ENCODE assay signal across 20 cellular contexts in genomic region chr9:88531920-88532319, GRCh38. TPM values are rescaled to one million over a fixed set of nuclear protein-coding genes. Genes with fewer than 3 reads are reported as not detected.
DNase-seq lines count a peak whose midpoint lies in the region; ATAC-seq and TF ChIP-seq lines count a peak whose summit lies in the region.
"Had no signal": no experiment of that assay in that cellular context is flagged by ENCODE, and none has a peak within 500 bp of the region (broad histone marks: within the 10 kb centered on the region; RNA-seq: fewer than 3 reads in every experiment).

No MANE protein-coding gene starts in this region.

- peaks cover 53% of the 10 kb centered on the region; the same call in 1 of the 2 replicates for H3K79me2 ChIP-seq in SK-N-SH (ENCODE audit: insufficient read depth)

- DNase-seq in SK-N-SH: no peak
- no peak for DNase-seq in chondrocyte (ENCODE audit: low spot score)
- peak; percentile 32 for DNase-seq in kidney tubule cell (ENCODE audit: low spot score)
- DNase-seq in activated naive CD8-positive, alpha-beta T cell treated with anti-CD3 and anti-CD28 coated beads for 36 hours: no peak
- no peak for DNase-seq in activated CD4-positive, alpha-beta T cell treated with anti-CD3 and anti-CD28 coated beads for 4 hours
- DNase-seq in activated T-cell treated with anti-CD3 and anti-CD28 coated beads, Interleukin-2, amount 50 U/mL, for 1 hour: no peak
- DNase-seq: 8988T; activated naive CD4-positive, alpha-beta T cell; cortex of kidney; DMS153; gastrocnemius medialis; NCI-H2171; PC-3 had no signal

- H3K4me3 Mint-ChIP-seq in chondrocyte (ENCODE audit: unreplicated experiment): peak overlapping the region; percentile 93
- no peak overlapping the region for H3K4me3 Mint-ChIP-seq in activated naive CD8-positive, alpha-beta T cell treated with anti-CD3 and anti-CD28 coated beads for 36 hours
- H3K4me3 Mint-ChIP-seq: activated CD8-positive, alpha-beta T cell treated with anti-CD3 and anti-CD28 coated beads, Interleukin-2, amount 10 ng/mL, durations not matched to agents 7 days and 5 days; T-helper 2 cell treated with Interferon-gamma antibody and Interleukin-4, amounts not matched to agents 5 μg/mL and 100 μg/mL, for 36 hours had no signal

- no peaks in the 10 kb centered on the region for H4K20me1 ChIP-seq in SK-N-SH (ENCODE audit: insufficient read depth)

- no peaks in the 10 kb centered on the region for H3K36me3 Mint-ChIP-seq in chondrocyte (ENCODE audit: low read depth)
- no peaks in the 10 kb centered on the region for H3K36me3 Mint-ChIP-seq in activated naive CD8-positive, alpha-beta T cell treated with anti-CD3 and anti-CD28 coated beads for 36 hours

- TF ChIP-seq EP300 in SK-N-SH (IDR thresholded peaks at IDR 0.05; ENCODE audit: borderline replicate concordance in 1 of 2, low read depth in 1 of 2, low read length in 1 of 2): no peak

- H3K9me3 Mint-ChIP-seq in chondrocyte (ENCODE audit: low read depth): no peaks in the 10 kb centered on the region
- H3K9me3 Mint-ChIP-seq in activated naive CD8-positive, alpha-beta T cell treated with anti-CD3 and anti-CD28 coated beads for 36 hours: peaks cover 1% of the 10 kb centered on the region
- H3K9me3 Mint-ChIP-seq: T-helper 2 cell treated with Interferon-gamma antibody and Interleukin-4, amounts not matched to agents 5 μg/mL and 100 μg/mL, for 36 hours had no signal

- no peaks in the 10 kb centered on the region for H3K36me3 ChIP-seq in SK-N-SH (replicated peaks in 1 of 2; ENCODE audit: control insufficient read depth in 1 of 2, insufficient read depth in 2 of 2, low read length in 1 of 2)
- H3K36me3 ChIP-seq: gastrocnemius medialis had no signal

- no peak overlapping the region for H2AFZ ChIP-seq in SK-N-SH (ENCODE audit: low read depth)

- CTCF ChIA-PET in SK-N-SH (lab: Yijun Ruan, JAX): interaction anchor here (0.6 to 1.2 kb wide), 4 partner anchors 11 to 32 kb away, joined by 3 read pairs; no protein-coding TSS in a partner anchor

- no peak for TF ChIP-seq CTCF in SK-N-SH (IDR thresholded peaks at IDR 0.05)
- TF ChIP-seq CTCF in chondrocyte (IDR thresholded peaks at IDR 0.05): no peak

- TF ChIP-seq RAD21 in SK-N-SH (IDR thresholded peaks at IDR 0.05; ENCODE audit: low read length): no peak

- no peaks in the 10 kb centered on the region for H3K27me3 Mint-ChIP-seq in chondrocyte (ENCODE audit: low read depth)
- peaks cover 60% of the 10 kb centered on the region for H3K27me3 Mint-ChIP-seq in activated naive CD8-positive, alpha-beta T cell treated with anti-CD3 and anti-CD28 coated beads for 36 hours

- peaks cover 11% of the 10 kb centered on the region for H3F3A ChIP-seq in SK-N-SH (replicated peaks; ENCODE audit: insufficient read depth)

- H3K9ac ChIP-seq in SK-N-SH: no peak overlapping the region

- POLR2A ChIA-PET in SK-N-SH (lab: Yijun Ruan, JAX): no interaction called here

- H3K27ac Mint-ChIP-seq in chondrocyte (ENCODE audit: unreplicated experiment): peak overlapping the region; percentile 86
- no peak overlapping the region for H3K27ac Mint-ChIP-seq in activated naive CD8-positive, alpha-beta T cell treated with anti-CD3 and anti-CD28 coated beads for 36 hours
- H3K27ac Mint-ChIP-seq: activated CD8-positive, alpha-beta T cell treated with anti-CD3 and anti-CD28 coated beads, Interleukin-2, amount 10 ng/mL, durations not matched to agents 7 days and 5 days; T-helper 2 cell treated with Interferon-gamma antibody and Interleukin-4, amounts not matched to agents 5 μg/mL and 100 μg/mL, for 36 hours had no signal

- no peak overlapping the region for H3K4me3 ChIP-seq in SK-N-SH (ENCODE audit: low read depth in 2 of 2, low read length in 1 of 2)
- H3K4me3 ChIP-seq: gastrocnemius medialis, GM12878 had no signal

- 86% methylated on average over 10 of the region's 10 CpGs for WGBS in SK-N-SH (ENCODE audit: low lambda C conversion rate)

- peak overlapping the region; percentile 98; the same call in 1 of the 2 replicates for H3K4me2 ChIP-seq in SK-N-SH

- no peaks in the 10 kb centered on the region for H3K9me2 ChIP-seq in SK-N-SH

- peaks cover 14 to 31% of the 10 kb centered on the region in 2 experiments; a peak in 3 of 4 replicates for H3K4me1 ChIP-seq in SK-N-SH (ENCODE audit: control insufficient read depth in 1 of 2, insufficient read depth in 2 of 2, low read depth in 1 of 2, low read length in 1 of 2)

- no peaks in the 10 kb centered on the region for H3K27me3 ChIP-seq in SK-N-SH (ENCODE audit: insufficient read depth)

- ATAC-seq in SK-N-SH treated with all-trans-retinoic acid at 6 μM for 48 hours (no peak), GM21447 (IDR thresholded peaks at IDR 0.05; ENCODE audit: unreplicated experiment) (no peak)
- ATAC-seq: activated CD8-positive, alpha-beta T cell treated with anti-CD3 and anti-CD28 coated beads, Interleukin-2, amount 10 ng/mL, durations not matched to agents 7 days and 5 days; gastrocnemius medialis; GM12878; PC-3 had no signal

- H3K9me3 ChIP-seq in SK-N-SH: no peaks in the 10 kb centered on the region
- H3K9me3 ChIP-seq: gastrocnemius medialis had no signal

- H3K27ac ChIP-seq in SK-N-SH (ENCODE audit: low read depth in 2 of 2, low read length in 1 of 2): no peak overlapping the region
- H3K27ac ChIP-seq: gastrocnemius medialis had no signal

- peaks cover 56% of the 10 kb centered on the region for H3K4me1 Mint-ChIP-seq in chondrocyte (ENCODE audit: low read depth)
- H3K4me1 Mint-ChIP-seq in activated naive CD8-positive, alpha-beta T cell treated with anti-CD3 and anti-CD28 coated beads for 36 hours: peaks cover 8% of the 10 kb centered on the region

TF ChIP-seq in SK-N-SH, 30 proteins besides CTCF, POLR2A, EP300 and RAD21:
- TF ChIP-seq ELF1 (IDR thresholded peaks at IDR 0.05) (no peak), USF1 (IDR thresholded peaks at IDR 0.05; ENCODE audit: borderline replicate concordance, low read depth) (no peak), GABPA (IDR thresholded peaks at IDR 0.05; ENCODE audit: low read depth) (no peak), IRF3 (IDR thresholded peaks at IDR 0.05; ENCODE audit: low read depth, low read length) (no peak)
TF ChIP-seq in SK-N-SH: peak in this region for 0.

TF ChIP-seq in SK-N-SH treated with all-trans-retinoic acid at 6 μM for 48 hours, 23 proteins besides CTCF, POLR2A, EP300 and RAD21:
- no peak for TF ChIP-seq ESRRG (CRISPR knock-in tag; IDR thresholded peaks at IDR 0.05)
- no peak for TF ChIP-seq ARNTL (CRISPR knock-in tag; IDR thresholded peaks at IDR 0.05; ENCODE audit: borderline replicate concordance, low read depth)
- TF ChIP-seq SNAI2 (CRISPR knock-in tag; IDR thresholded peaks at IDR 0.05): no peak
- no peak for TF ChIP-seq ZFP3 (CRISPR knock-in tag; IDR thresholded peaks at IDR 0.05)
- no peak for TF ChIP-seq BACH2 (CRISPR knock-in tag; IDR thresholded peaks at IDR 0.05; ENCODE audit: borderline replicate concordance)
- no peak for TF ChIP-seq ZNF565 (CRISPR knock-in tag; conservative IDR thresholded peaks at IDR 0.05; ENCODE audit: low read depth)
- TF ChIP-seq, protein P1, sequence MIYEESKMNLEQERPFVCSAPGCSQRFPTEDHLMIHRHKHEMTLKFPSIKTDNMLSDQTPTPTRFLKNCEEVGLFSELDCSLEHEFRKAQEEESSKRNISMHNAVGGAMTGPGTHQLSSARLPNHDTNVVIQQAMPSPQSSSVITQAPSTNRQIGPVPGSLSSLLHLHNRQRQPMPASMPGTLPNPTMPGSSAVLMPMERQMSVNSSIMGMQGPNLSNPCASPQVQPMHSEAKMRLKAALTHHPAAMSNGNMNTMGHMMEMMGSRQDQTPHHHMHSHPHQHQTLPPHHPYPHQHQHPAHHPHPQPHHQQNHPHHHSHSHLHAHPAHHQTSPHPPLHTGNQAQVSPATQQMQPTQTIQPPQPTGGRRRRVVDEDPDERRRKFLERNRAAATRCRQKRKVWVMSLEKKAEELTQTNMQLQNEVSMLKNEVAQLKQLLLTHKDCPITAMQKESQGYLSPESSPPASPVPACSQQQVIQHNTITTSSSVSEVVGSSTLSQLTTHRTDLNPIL (CRISPR knock-in tag; IDR thresholded peaks at IDR 0.05; ENCODE audit: low read depth): no peak
- TF ChIP-seq OSR1 (CRISPR knock-in tag; IDR thresholded peaks at IDR 0.05): no peak
- TF ChIP-seq, protein P2, sequence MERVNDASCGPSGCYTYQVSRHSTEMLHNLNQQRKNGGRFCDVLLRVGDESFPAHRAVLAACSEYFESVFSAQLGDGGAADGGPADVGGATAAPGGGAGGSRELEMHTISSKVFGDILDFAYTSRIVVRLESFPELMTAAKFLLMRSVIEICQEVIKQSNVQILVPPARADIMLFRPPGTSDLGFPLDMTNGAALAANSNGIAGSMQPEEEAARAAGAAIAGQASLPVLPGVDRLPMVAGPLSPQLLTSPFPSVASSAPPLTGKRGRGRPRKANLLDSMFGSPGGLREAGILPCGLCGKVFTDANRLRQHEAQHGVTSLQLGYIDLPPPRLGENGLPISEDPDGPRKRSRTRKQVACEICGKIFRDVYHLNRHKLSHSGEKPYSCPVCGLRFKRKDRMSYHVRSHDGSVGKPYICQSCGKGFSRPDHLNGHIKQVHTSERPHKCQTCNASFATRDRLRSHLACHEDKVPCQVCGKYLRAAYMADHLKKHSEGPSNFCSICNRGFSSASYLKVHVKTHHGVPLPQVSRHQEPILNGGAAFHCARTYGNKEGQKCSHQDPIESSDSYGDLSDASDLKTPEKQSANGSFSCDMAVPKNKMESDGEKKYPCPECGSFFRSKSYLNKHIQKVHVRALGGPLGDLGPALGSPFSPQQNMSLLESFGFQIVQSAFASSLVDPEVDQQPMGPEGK (CRISPR knock-in tag; IDR thresholded peaks at IDR 0.05; ENCODE audit: borderline replicate concordance): no peak
- no peak for TF ChIP-seq RARB (CRISPR knock-in tag; IDR thresholded peaks at IDR 0.05)
- TF ChIP-seq TOX (CRISPR knock-in tag; IDR thresholded peaks at IDR 0.05; ENCODE audit: borderline replicate concordance): no peak
- no peak for TF ChIP-seq PPARA (CRISPR knock-in tag; IDR thresholded peaks at IDR 0.05; ENCODE audit: borderline replicate concordance)
- TF ChIP-seq ZC3H10 (CRISPR knock-in tag; IDR thresholded peaks at IDR 0.05): no peak

RNA-seq across cellular contexts. Expression of gene NXNL2, which starts 3.1 kb away (rescaled TPM):
- polyA plus RNA-seq in SK-N-SH (2012; rRNA removed): 3.0 and 3.1 TPM in 2 replicates
- 1.9 and 2.3 TPM in 2 replicates for polyA plus RNA-seq in SK-N-SH (2012; cell fraction: cytosol; rRNA removed)
- 4.0 and 6.5 TPM in 2 replicates for polyA plus RNA-seq in SK-N-SH (2012; cell fraction: nucleus; rRNA removed)
- 0.36 to 0.70 TPM (median 0.50 TPM) in 3 replicates for total RNA-seq in chondrocyte
- not detected for total RNA-seq in activated naive CD8-positive, alpha-beta T cell treated with anti-CD3 and anti-CD28 coated beads for 36 hours
- total RNA-seq: activated CD8-positive, alpha-beta T cell treated with anti-CD3 and anti-CD28 coated beads, Interleukin-2, amount 10 ng/mL, durations not matched to agents 7 days and 5 days; gastrocnemius medialis; GM12878; H4; subcutaneous adipose tissue had no signal
- polyA plus RNA-seq: GM12878 had no signal
